ENCODE assay signal across 10 cellular contexts in the genomic region with DNA sequence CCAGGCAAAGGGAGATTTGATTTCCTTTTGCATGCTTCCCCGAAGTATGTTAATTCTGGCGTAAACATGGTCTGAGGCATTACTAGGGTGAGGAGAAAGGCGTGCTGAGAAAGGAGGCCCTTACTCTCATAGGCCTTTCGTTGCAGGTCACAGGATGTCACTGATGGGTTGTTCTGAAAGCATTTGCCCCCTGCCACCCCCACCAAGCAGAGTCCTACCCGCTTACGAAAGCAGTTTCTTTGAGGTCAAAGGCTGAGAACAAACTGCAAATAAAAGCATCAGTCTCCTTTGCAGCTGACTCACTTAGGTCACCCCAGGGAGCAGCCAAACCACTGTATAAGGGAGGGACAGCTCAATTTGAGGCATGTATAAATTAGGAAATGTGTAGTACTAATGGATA. TPM values are rescaled to one million over a fixed set of nuclear protein-coding genes. Genes with fewer than 3 reads are reported as not detected.
A peak's percentile ranks its signal among the peaks of the same experiment; 100 is the strongest.
DNase-seq lines count a peak whose midpoint lies in the region; ATAC-seq and TF ChIP-seq lines count a peak whose summit lies in the region.
"Had no signal": no experiment of that assay in that cellular context is flagged by ENCODE, and none has a peak within 500 bp of the region (broad histone marks: within the 10 kb centered on the region; RNA-seq: fewer than 3 reads in every experiment).

No MANE protein-coding gene starts in this region.

- TF ChIP-seq POLR2A in gastroesophageal sphincter (IDR thresholded peaks at IDR 0.05) (no peak), tibial nerve (IDR thresholded peaks at IDR 0.05) (peak in 1 of 2 donors; percentile 22)

- intact Hi-C loops in activated T-helper 1 cell treated with anti-CD3 and anti-CD28 coated beads, Interleukin-12 subunit alpha, Interleukin-12 subunit beta, Interleukin-2, Interleukin-4 antibody, amounts not matched to agents 30 ng/mL and 10 ng/mL and 1 ng/mL, durations not matched to agents 14 hours and 24 hours and 36 hours (cut with micrococcal nuclease): no loop called here

- peaks cover 4 to 78% (median 9%) of the 10 kb centered on the region in 3 donors for H3K4me1 ChIP-seq in gastroesophageal sphincter
- H3K4me1 ChIP-seq in neuron (ENCODE audit: insufficient read depth, low read length): peaks cover 24% of the 10 kb centered on the region
- peaks cover 0 to 77% (median 38%) of the 10 kb centered on the region in 4 donors for H3K4me1 ChIP-seq in tibial nerve

- peak; percentile 81 for DNase-seq in amniotic epithelial cell (ENCODE audit: low read depth)
- DNase-seq in tibial nerve (ENCODE audit: low spot score in 2 of 2): peak in 1 of 2 donors; percentile 69
- DNase-seq in AG08395 (ENCODE audit: low spot score): no peak
- no peak for DNase-seq in NCI-H187 (lab: John Stamatoyannopoulos, UW)
- no peak for DNase-seq in activated T-helper 1 cell treated with anti-CD3 and anti-CD28 coated beads, Interleukin-12 subunit alpha, Interleukin-12 subunit beta, Interleukin-2, Interleukin-4 antibody, amounts not matched to agents 30 ng/mL and 10 ng/mL and 1 ng/mL, durations not matched to agents 14 hours and 24 hours and 36 hours (ENCODE audit: low spot score)
- DNase-seq in middle frontal gyrus (ENCODE audit: extremely low spot score, low spot score): no peak
- DNase-seq: NCI-H226 had no signal

- no peaks in the 10 kb centered on the region for H3K4me1 Mint-ChIP-seq in activated T-helper 1 cell treated with anti-CD3 and anti-CD28 coated beads, Interleukin-12 subunit alpha, Interleukin-12 subunit beta, Interleukin-2, Interleukin-4 antibody, amounts not matched to agents 30 ng/mL and 10 ng/mL and 1 ng/mL, durations not matched to agents 14 hours and 24 hours and 36 hours (ENCODE audit: low read depth)

- no peak overlapping the region for H2AFZ ChIP-seq in neuron (ENCODE audit: low read depth, low read length)

- H3K9me3 Mint-ChIP-seq in activated T-helper 1 cell treated with anti-CD3 and anti-CD28 coated beads, Interleukin-12 subunit alpha, Interleukin-12 subunit beta, Interleukin-2, Interleukin-4 antibody, amounts not matched to agents 30 ng/mL and 10 ng/mL and 1 ng/mL, durations not matched to agents 14 hours and 24 hours and 36 hours: no peaks in the 10 kb centered on the region

- TF ChIP-seq EP300 in gastroesophageal sphincter (IDR thresholded peaks at IDR 0.05): peak; percentile 75
- peak; percentile 84 to 91 for TF ChIP-seq EP300 in tibial nerve (IDR thresholded peaks at IDR 0.05)

- H3K36me3 ChIP-seq in gastroesophageal sphincter: no peaks in the 10 kb centered on the region
- H3K36me3 ChIP-seq in neuron (ENCODE audit: insufficient read depth, low read length): no peaks in the 10 kb centered on the region
- H3K36me3 ChIP-seq in tibial nerve: no peaks in the 10 kb centered on the region

- WGBS in gastroesophageal sphincter (ENCODE audit: low coverage in 1 of 2), 2 donors: 30 to 35% methylated on average over 2 of the region's 6 CpGs
- WGBS in tibial nerve, 2 donors: 28 to 37% methylated on average over 6 of the region's 6 CpGs

- H3K9me3 ChIP-seq in gastroesophageal sphincter (no peaks in the 10 kb centered on the region), neuron (ENCODE audit: low read length) (no peaks in the 10 kb centered on the region), tibial nerve (no peaks in the 10 kb centered on the region)

- H3K4me3 ChIP-seq in gastroesophageal sphincter (no peak overlapping the region), neuron (ENCODE audit: low read length) (peak overlapping the region; percentile 0), tibial nerve (no peak overlapping the region)

- ATAC-seq in gastroesophageal sphincter: peak; percentile 80

- H3K27me3 ChIP-seq in gastroesophageal sphincter: no peaks in the 10 kb centered on the region
- H3K27me3 ChIP-seq in neuron (ENCODE audit: insufficient read depth, low read length): peaks cover 13% of the 10 kb centered on the region
- no peaks in the 10 kb centered on the region for H3K27me3 ChIP-seq in tibial nerve

- no peak overlapping the region for H3K4me3 Mint-ChIP-seq in activated T-helper 1 cell treated with anti-CD3 and anti-CD28 coated beads, Interleukin-12 subunit alpha, Interleukin-12 subunit beta, Interleukin-2, Interleukin-4 antibody, amounts not matched to agents 30 ng/mL and 10 ng/mL and 1 ng/mL, durations not matched to agents 14 hours and 24 hours and 36 hours

- no peak for TF ChIP-seq CTCF in gastroesophageal sphincter (IDR thresholded peaks at IDR 0.05)
- TF ChIP-seq CTCF in tibial nerve (IDR thresholded peaks at IDR 0.05): no peak

- no peaks in the 10 kb centered on the region for H3K36me3 Mint-ChIP-seq in activated T-helper 1 cell treated with anti-CD3 and anti-CD28 coated beads, Interleukin-12 subunit alpha, Interleukin-12 subunit beta, Interleukin-2, Interleukin-4 antibody, amounts not matched to agents 30 ng/mL and 10 ng/mL and 1 ng/mL, durations not matched to agents 14 hours and 24 hours and 36 hours (ENCODE audit: low read depth)

- H3K27ac ChIP-seq in gastroesophageal sphincter (peak overlapping the region; percentile 88 to 91 (median 90)), tibial nerve (peak overlapping the region; percentile 59 to 94 (median 87))
- H3K27ac ChIP-seq: VCaP had no signal

- peaks cover 2% of the 10 kb centered on the region for H3K27me3 Mint-ChIP-seq in activated T-helper 1 cell treated with anti-CD3 and anti-CD28 coated beads, Interleukin-12 subunit alpha, Interleukin-12 subunit beta, Interleukin-2, Interleukin-4 antibody, amounts not matched to agents 30 ng/mL and 10 ng/mL and 1 ng/mL, durations not matched to agents 14 hours and 24 hours and 36 hours (ENCODE audit: insufficient read depth)

- no peak overlapping the region for H3K27ac Mint-ChIP-seq in activated T-helper 1 cell treated with anti-CD3 and anti-CD28 coated beads, Interleukin-12 subunit alpha, Interleukin-12 subunit beta, Interleukin-2, Interleukin-4 antibody, amounts not matched to agents 30 ng/mL and 10 ng/mL and 1 ng/mL, durations not matched to agents 14 hours and 24 hours and 36 hours

RNA-seq across cellular contexts. Expression of gene BPGM, which starts 57.1 kb away (rescaled TPM):
- 10 to 100 TPM; 16.0 to 35.6 (median 29.6) TPM for total RNA-seq in gastroesophageal sphincter
- total RNA-seq in tibial nerve: 10 to 100 TPM in 3 of 4 donors, 1 to 10 TPM in 1; 8.8 to 24.9 (median 24.0) TPM
- total RNA-seq in activated T-helper 1 cell treated with anti-CD3 and anti-CD28 coated beads, Interleukin-12 subunit alpha, Interleukin-12 subunit beta, Interleukin-2, Interleukin-4 antibody, amounts not matched to agents 30 ng/mL and 10 ng/mL and 1 ng/mL, durations not matched to agents 14 hours and 24 hours and 36 hours: 23.8 and 25.3 TPM in 2 replicates
